In genomic region chr11:60182546-60183330, GRCh38 we compare ENCODE assay signal across 12 cellular contexts. TPM values are rescaled to one million over a fixed set of nuclear protein-coding genes. Genes with fewer than 3 reads are reported as not detected.
DNase-seq lines count a peak whose midpoint lies in the region; ATAC-seq and TF ChIP-seq lines count a peak whose summit lies in the region.
"Had no signal": no experiment of that assay in that cellular context is flagged by ENCODE, and none has a peak within 500 bp of the region (broad histone marks: within the 10 kb centered on the region; RNA-seq: fewer than 3 reads in every experiment).

Gene MS4A6A (minus strand): TSS chr11:60183083. CDS start chr11:60181727, 1,356 bp downstream.

- DNase-seq in AML-193 (lab: John Stamatoyannopoulos, UW) (peak; percentile 31 to 37), SKM-1 treated with dmso at 0.1 percent for 144 hours (lab: John Stamatoyannopoulos, UW; ENCODE audit: unreplicated experiment) (peak; percentile 51), left ventricle myocardium inferior (no peak), psoas muscle (no peak), erythroblast (lab: John Stamatoyannopoulos, UW) (no peak)
- DNase-seq in activated naive CD4-positive, alpha-beta T cell (lab: John Stamatoyannopoulos, UW) = no peak
- no peak for DNase-seq in activated CD4-positive, alpha-beta T cell treated with anti-CD3 and anti-CD28 coated beads, Interleukin-2, amount 10 ng/mL, durations not matched to agents 24 days and 14 days
- DNase-seq: activated CD4-positive, alpha-beta memory T cell treated with anti-CD3 and anti-CD28 coated beads, Interleukin-2, amount 10 ng/mL, durations not matched to agents 7 days and 5 days; SHP77 had no signal

- ATAC-seq in psoas muscle (no peak), GM19463 (IDR thresholded peaks at IDR 0.05; ENCODE audit: unreplicated experiment) (no peak)
- ATAC-seq: A549 had no signal

- WGBS in psoas muscle, 3 donors = 60 to 72% (median 63%) methylated on average over 10 of the region's 10 CpGs

- TF ChIP-seq CTCF in left ventricle myocardium inferior (IDR thresholded peaks at IDR 0.05; ENCODE audit: borderline replicate concordance) = no peak
- no peak for TF ChIP-seq CTCF in psoas muscle (IDR thresholded peaks at IDR 0.05)

- H3K4me1 ChIP-seq in left ventricle myocardium inferior (no peaks in the 10 kb centered on the region), psoas muscle (no peaks in the 10 kb centered on the region)
- H3K4me1 ChIP-seq: A549 had no signal

- no peak within 1 kb of the TSS for H3K27ac Mint-ChIP-seq in activated CD4-positive, alpha-beta T cell treated with anti-CD3 and anti-CD28 coated beads, Interleukin-2, amount 10 ng/mL, durations not matched to agents 24 days and 14 days
- H3K27ac Mint-ChIP-seq: activated CD4-positive, alpha-beta memory T cell treated with anti-CD3 and anti-CD28 coated beads, Interleukin-2, amount 10 ng/mL, durations not matched to agents 7 days and 5 days had no signal

- H3K9me3 ChIP-seq in left ventricle myocardium inferior (replicated peaks) (no peaks in the 10 kb centered on the region), psoas muscle (no peaks in the 10 kb centered on the region)
- H3K9me3 ChIP-seq: A549 had no signal

- intact Hi-C loops in left ventricle myocardium inferior (cut with micrococcal nuclease) = no loop called here
- intact Hi-C loops in psoas muscle (cut with DNase I) = no loop called here
- intact Hi-C loops in activated CD4-positive, alpha-beta T cell treated with anti-CD3 and anti-CD28 coated beads, Interleukin-2, amount 10 ng/mL, durations not matched to agents 24 days and 14 days (cut with micrococcal nuclease) = no loop called here

- H3K27me3 ChIP-seq in left ventricle myocardium inferior (ENCODE audit: low read depth) = peaks cover 4% of the 10 kb centered on the region
- no peaks in the 10 kb centered on the region for H3K27me3 ChIP-seq in psoas muscle (ENCODE audit: insufficient read depth in 3 of 3, low read length in 2 of 3)

- H3K4me3 ChIP-seq in left ventricle myocardium inferior = peak within 1 kb of the TSS; percentile 38
- peak within 1 kb of the TSS; percentile 42 for H3K4me3 ChIP-seq in psoas muscle
- H3K4me3 ChIP-seq: A549 had no signal

- H3K36me3 ChIP-seq in left ventricle myocardium inferior = no peaks in the 10 kb centered on the region
- H3K36me3 ChIP-seq in psoas muscle (ENCODE audit: insufficient read depth in 1 of 2, low read depth in 1 of 2) = no peaks in the 10 kb centered on the region

- H3K36me3 Mint-ChIP-seq in activated CD4-positive, alpha-beta T cell treated with anti-CD3 and anti-CD28 coated beads, Interleukin-2, amount 10 ng/mL, durations not matched to agents 24 days and 14 days (ENCODE audit: low read depth) = no peaks in the 10 kb centered on the region

- H3K9me3 Mint-ChIP-seq in activated CD4-positive, alpha-beta T cell treated with anti-CD3 and anti-CD28 coated beads, Interleukin-2, amount 10 ng/mL, durations not matched to agents 24 days and 14 days = peaks cover 4% of the 10 kb centered on the region
- H3K9me3 Mint-ChIP-seq: activated CD4-positive, alpha-beta memory T cell treated with anti-CD3 and anti-CD28 coated beads, Interleukin-2, amount 10 ng/mL, durations not matched to agents 7 days and 5 days had no signal

- H3K4me1 Mint-ChIP-seq in activated CD4-positive, alpha-beta T cell treated with anti-CD3 and anti-CD28 coated beads, Interleukin-2, amount 10 ng/mL, durations not matched to agents 24 days and 14 days = no peaks in the 10 kb centered on the region

- no peak for TF ChIP-seq POLR2A in erythroblast (IDR thresholded peaks at IDR 0.05; ENCODE audit: low read length)

- peaks cover 7% of the 10 kb centered on the region for H3K27me3 Mint-ChIP-seq in activated CD4-positive, alpha-beta T cell treated with anti-CD3 and anti-CD28 coated beads, Interleukin-2, amount 10 ng/mL, durations not matched to agents 24 days and 14 days

- H3K27ac ChIP-seq in left ventricle myocardium inferior (replicated peaks) (peak within 1 kb of the TSS; percentile 53), psoas muscle (no peak within 1 kb of the TSS)
- H3K27ac ChIP-seq: A549 had no signal

- no peak within 1 kb of the TSS for H3K4me3 Mint-ChIP-seq in activated CD4-positive, alpha-beta T cell treated with anti-CD3 and anti-CD28 coated beads, Interleukin-2, amount 10 ng/mL, durations not matched to agents 24 days and 14 days
- H3K4me3 Mint-ChIP-seq: activated CD4-positive, alpha-beta memory T cell treated with anti-CD3 and anti-CD28 coated beads, Interleukin-2, amount 10 ng/mL, durations not matched to agents 7 days and 5 days had no signal

RNA-seq across cellular contexts. Expression of gene MS4A6A, which starts in this region (rescaled TPM):
- total RNA-seq in left ventricle myocardium inferior (42.1 TPM), psoas muscle (10 to 100 TPM; 14.7 to 22.6 (median 18.0) TPM)
- polyA plus RNA-seq in psoas muscle = 10 to 100 TPM in 1 of 3 donors, 1 to 10 TPM in 2; 2.9 to 11.6 (median 4.2) TPM
- total RNA-seq in activated CD4-positive, alpha-beta T cell treated with anti-CD3 and anti-CD28 coated beads, Interleukin-2, amount 10 ng/mL, durations not matched to agents 24 days and 14 days = 0.28 TPM in 1 of 2 replicates, not detected in the other
- total RNA-seq: activated CD4-positive, alpha-beta memory T cell treated with anti-CD3 and anti-CD28 coated beads, Interleukin-2, amount 10 ng/mL, durations not matched to agents 7 days and 5 days; renal cortical epithelial cell had no signal
- polyA plus RNA-seq: A549 had no signal

Comparison
In these comparisons a context has a peak if more than half of its experiments do, and no peak if none do; other contexts are left out.
1. RNA of gene MS4A6A (total RNA-seq): 42.1 TPM in left ventricle myocardium inferior (single experiment) and 14.7 to 22.6 TPM in psoas muscle; 0.28 TPM in activated CD4-positive, alpha-beta T cell treated with anti-CD3 and anti-CD28 coated beads, Interleukin-2, amount 10 ng/mL, durations not matched to agents 24 days and 14 days; every median in the first group is over 10 times any median in the second.
2. DNase-seq: peak in AML-193 (2 of 2) and SKM-1 treated with dmso at 0.1 percent for 144 hours (single experiment); none in left ventricle myocardium inferior (single experiment), psoas muscle (0 of 2), activated naive CD4-positive, alpha-beta T cell (0 of 4), erythroblast (0 of 2) and activated CD4-positive, alpha-beta T cell treated with anti-CD3 and anti-CD28 coated beads, Interleukin-2, amount 10 ng/mL, durations not matched to agents 24 days and 14 days (single experiment).